10 cellular contexts compared by ENCODE assay signal in the genomic region with DNA sequence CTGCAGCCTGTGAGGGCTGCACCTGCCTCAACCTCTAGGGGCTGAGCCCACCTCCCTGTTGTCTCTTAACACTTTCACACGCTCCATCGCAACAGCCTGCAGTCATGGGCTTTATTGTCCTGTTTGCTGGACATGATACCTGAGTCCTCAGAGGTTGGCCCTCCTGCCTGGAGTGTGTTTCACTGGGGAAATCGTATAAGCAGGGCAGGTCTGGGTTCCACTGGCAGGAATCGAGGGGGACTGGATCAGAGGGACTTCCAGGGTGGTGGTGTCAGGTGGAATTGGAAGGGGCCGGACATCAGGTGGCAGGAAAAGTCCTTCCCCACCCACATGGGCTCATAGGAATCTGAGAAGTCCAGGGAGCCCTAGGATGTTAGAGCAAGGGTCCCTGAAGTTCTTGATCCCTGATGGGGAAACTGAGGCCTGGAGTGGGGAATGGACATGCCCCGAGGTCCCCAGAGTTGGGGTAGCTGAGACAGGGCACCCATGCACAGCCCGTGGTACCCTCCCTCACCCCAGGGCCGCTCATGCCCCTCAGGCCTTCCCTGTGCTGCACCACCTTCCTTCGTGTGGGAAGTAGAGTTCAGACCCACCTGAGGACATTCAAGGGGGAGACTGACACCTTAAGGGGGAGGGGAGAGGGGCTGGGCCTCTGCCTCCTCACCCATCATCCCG.
DNase-seq lines count a peak whose midpoint lies in the region; ATAC-seq and TF ChIP-seq lines count a peak whose summit lies in the region.
"Had no signal": no experiment of that assay in that cellular context is flagged by ENCODE, and none has a peak within 500 bp of the region (broad histone marks: within the 10 kb centered on the region; RNA-seq: fewer than 3 reads in every experiment).

No MANE protein-coding gene starts in this region.

- H3K36me3 Mint-ChIP-seq in glutamatergic neuron (ENCODE audit: unreplicated experiment) = no peaks in the 10 kb centered on the region

- peak overlapping the region; percentile 65 for H3K4me3 ChIP-seq in Jurkat, Clone E6-1 (ENCODE audit: low read length)
- peak overlapping the region; percentile 26 for H3K4me3 ChIP-seq in retinal pigment epithelial cell (ENCODE audit: low read length)

- peak overlapping the region; percentile 19 for H3K27ac ChIP-seq in cingulate gyrus (ENCODE audit: low read depth, low read length)
- H3K27ac ChIP-seq: 22Rv1, KMS-11 had no signal

- no peak overlapping the region for H3K4me3 Mint-ChIP-seq in glutamatergic neuron (ENCODE audit: unreplicated experiment)

- no peak overlapping the region for H3K27ac Mint-ChIP-seq in glutamatergic neuron (ENCODE audit: unreplicated experiment)

- peaks cover under 1% of the 10 kb centered on the region for H3K9me3 Mint-ChIP-seq in glutamatergic neuron (ENCODE audit: unreplicated experiment)

- TF ChIP-seq CTCF in retinal pigment epithelial cell (conservative IDR thresholded peaks at IDR 0.05; ENCODE audit: low read depth, low read length) (no peak), glutamatergic neuron (IDR thresholded peaks at IDR 0.05; ENCODE audit: partially characterized antibody, unreplicated experiment) (no peak)

- no peak for ATAC-seq in GM18867 (IDR thresholded peaks at IDR 0.05; ENCODE audit: unreplicated experiment)

- DNase-seq in DMS153 treated with DMSO at 0.1 percent for 48 hours (lab: John Stamatoyannopoulos, UW; ENCODE audit: unreplicated experiment) (peak; percentile 60), DMS153 (lab: John Stamatoyannopoulos, UW) (no peak), retinal pigment epithelial cell (ENCODE audit: low read depth) (no peak), SKM-1 (lab: John Stamatoyannopoulos, UW; ENCODE audit: unreplicated experiment) (no peak), glutamatergic neuron (no peak)
- DNase-seq in Jurkat, Clone E6-1 (ENCODE audit: low read depth, low spot score) = no peak

- H3K27me3 Mint-ChIP-seq in glutamatergic neuron (ENCODE audit: unreplicated experiment) = peaks cover 4% of the 10 kb centered on the region

- no peaks in the 10 kb centered on the region for H3K4me1 Mint-ChIP-seq in glutamatergic neuron (ENCODE audit: low read depth, unreplicated experiment)
